ENCODE assay signal across 8 cellular contexts in the genomic region with DNA sequence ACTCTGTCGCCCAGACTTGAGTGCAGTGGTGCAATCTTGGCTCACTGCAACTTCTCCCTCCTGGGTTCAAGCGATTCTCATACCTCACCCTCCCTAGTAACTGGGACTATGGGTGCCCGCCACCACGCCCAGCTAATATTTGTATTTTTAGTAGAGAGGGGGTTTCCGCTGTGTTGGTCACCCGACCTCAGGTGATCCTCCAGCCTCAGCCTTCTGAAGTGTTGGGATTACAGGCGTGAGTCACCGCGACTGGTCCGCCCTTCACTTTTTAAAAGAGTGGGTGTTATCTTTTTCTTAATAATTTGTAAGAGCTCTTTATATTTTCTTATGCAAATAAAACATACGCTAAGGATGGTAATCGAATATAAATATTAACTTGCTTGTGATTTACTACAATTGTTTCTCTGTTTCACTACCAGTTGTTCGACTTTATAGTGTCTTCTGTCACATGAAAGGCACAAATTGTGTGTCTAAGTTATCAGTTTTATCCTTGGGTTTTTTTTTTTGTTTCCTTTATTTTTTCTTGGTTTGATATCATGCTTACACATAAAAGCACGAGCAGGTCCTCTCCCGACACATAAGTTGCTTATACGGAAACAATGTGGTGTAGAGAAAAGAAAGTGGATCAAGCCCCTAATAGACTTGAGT. TPM values are rescaled to one million over a fixed set of nuclear protein-coding genes. Genes with fewer than 3 reads are reported as not detected.
DNase-seq lines count a peak whose midpoint lies in the region; ATAC-seq, FAIRE-seq and TF ChIP-seq lines count a peak whose summit lies in the region.

No MANE protein-coding gene starts in this region.

- H3K27ac ChIP-seq in SK-N-MC: no peak overlapping the region
- no peak overlapping the region for H3K27ac ChIP-seq in H1 (ENCODE audit: low read depth, low read length)
- H3K27ac ChIP-seq in pancreas: peak overlapping the region in 2 of 4 donors; percentile 95 to 100

- H2BK12ac ChIP-seq in H1 (ENCODE audit: low read depth, low read length): no peak overlapping the region

- H3K9ac ChIP-seq in SK-N-MC (ENCODE audit: insufficient read length): peak overlapping the region; percentile 83
- peak overlapping the region in 2 of 4 experiments; percentile 83 to 99; a peak in 2 of 7 replicates for H3K9ac ChIP-seq in H1 (replicated peaks in 1 of 4; ENCODE audit: extremely low read depth in 1 of 4, low read depth in 3 of 4, low read length in 3 of 4)

- TF ChIP-seq RAD21 in H1 (IDR thresholded peaks at IDR 0.05 in 1 of 2, conservative IDR thresholded peaks at IDR 0.05 in 1 of 2; ENCODE audit: low read depth in 2 of 2, low read length in 2 of 2): no peak

- no peak overlapping the region for H3K4ac ChIP-seq in H1 (replicated peaks; ENCODE audit: insufficient read length, low read depth, low read length)

- peaks cover 11% of the 10 kb centered on the region for H3K23me2 ChIP-seq in H1 (ENCODE audit: low read depth, low read length)

- peak overlapping the region; percentile 90 to 93 for H3K4me2 ChIP-seq in H1 (ENCODE audit: insufficient read depth in 1 of 2, low read depth in 2 of 2, low read length in 2 of 2)

- peaks cover 12% of the 10 kb centered on the region for H3K36me3 ChIP-seq in SK-N-MC (ENCODE audit: insufficient read depth, low read length)
- H3K36me3 ChIP-seq in H1 (ENCODE audit: control insufficient read depth in 2 of 4, insufficient read depth in 4 of 4, low read length in 3 of 4): peaks cover 0 to 12% (median 0%) of the 10 kb centered on the region in 4 experiments; a peak in 1 of 8 replicates
- H3K36me3 ChIP-seq in pancreas: no peaks in the 10 kb centered on the region

- DNase-seq in SK-N-MC (ENCODE audit: low read depth, low spot score): no peak
- no peak for DNase-seq in H1 (ENCODE audit: low read depth in 1 of 2, low spot score in 2 of 2)
- DNase-seq in pancreas: no peak
- no peak for DNase-seq in GM20000 (ENCODE audit: low spot score)

- H3K9me3 ChIP-seq in SK-N-MC (ENCODE audit: low read depth, low read length) (no peaks in the 10 kb centered on the region), H1 (ENCODE audit: insufficient read depth in 2 of 2, low read depth in 1 of 2, low read length in 1 of 2) (no peaks in the 10 kb centered on the region), pancreas (no peaks in the 10 kb centered on the region)

- H3K18ac ChIP-seq in H1 (ENCODE audit: extremely low read depth, low read length): no peak overlapping the region

- no peak overlapping the region for H3K56ac ChIP-seq in H1 (replicated peaks; ENCODE audit: insufficient read length, low read depth, low read length)

- no peak overlapping the region for H2BK20ac ChIP-seq in H1 (ENCODE audit: low read length)

- intact Hi-C loops in pancreas (cut with DNase I): no loop called here

- H2BK5ac ChIP-seq in H1 (ENCODE audit: low read depth, low read length): no peak overlapping the region

- H3K79me1 ChIP-seq in H1 (ENCODE audit: low read depth, low read length): no peaks in the 10 kb centered on the region

- TF ChIP-seq EP300 in H1 (IDR thresholded peaks at IDR 0.05; ENCODE audit: borderline replicate concordance in 1 of 2, low read depth in 2 of 2, low read length in 2 of 2): no peak

- no peak overlapping the region for H2BK15ac ChIP-seq in H1 (ENCODE audit: low read length)

- H2BK120ac ChIP-seq in H1 (replicated peaks; ENCODE audit: low read depth, low read length): no peak overlapping the region

- CTCF ChIA-PET in H1 (lab: Charles Lee; ENCODE audit: partially characterized antibody): interaction anchor here (1.0 to 1.4 kb wide), 2 partner anchors 9 to 34 kb away, joined by 3 read pairs; no protein-coding TSS in a partner anchor

- H4K20me1 ChIP-seq in H1 (replicated peaks in 1 of 2; ENCODE audit: control insufficient read depth in 1 of 2, insufficient read depth in 2 of 2, low read length in 2 of 2): peaks cover 5 to 8% of the 10 kb centered on the region in 2 experiments

- ATAC-seq in pancreas: no peak
- no peak for ATAC-seq in HG02981 (IDR thresholded peaks at IDR 0.05; ENCODE audit: unreplicated experiment)
- no peak for ATAC-seq in GM18867 (IDR thresholded peaks at IDR 0.05; ENCODE audit: unreplicated experiment)
- ATAC-seq in GM18519 (IDR thresholded peaks at IDR 0.05; ENCODE audit: low FRiP score, unreplicated experiment): no peak

- FAIRE-seq in H1 (lab: Jason Lieb, UNC): no peak
- FAIRE-seq in pancreas (lab: Jason Lieb, UNC): no peak

- H3K79me2 ChIP-seq in H1 (ENCODE audit: control insufficient read depth in 1 of 2, insufficient read depth in 2 of 2, low read length in 2 of 2): peaks cover 26 to 33% of the 10 kb centered on the region in 2 experiments

- no peak overlapping the region for H2AK5ac ChIP-seq in H1 (ENCODE audit: low read depth, low read length)

- 82% methylated on average over 16 of the region's 16 CpGs; no CpG with 5 or more reads in 1 of the 2 experiments for WGBS in H1 (ENCODE audit: extremely low coverage in 1 of 2, insufficient coverage in 1 of 2, insufficient read length in 1 of 2, insufficient replicate concordance in 2 of 2, low coverage in 1 of 2, low lambda C conversion rate in 2 of 2, missing lambda C conversion rate in 1 of 2), 2 experiments
- WGBS in pancreas, 2 donors: 63 to 66% methylated on average over 16 of the region's 16 CpGs

- no peak overlapping the region for H2AFZ ChIP-seq in H1 (ENCODE audit: low read length)

- TF ChIP-seq CTCF in H1 (IDR thresholded peaks at IDR 0.05; ENCODE audit: control extremely low read depth in 1 of 3, insufficient read depth in 1 of 3, low read depth in 1 of 3, low read length in 3 of 3) (no peak), pancreas (IDR thresholded peaks at IDR 0.05) (no peak), GM20000 (IDR thresholded peaks at IDR 0.05; ENCODE audit: extremely low read depth, missing control alignments) (no peak)

- peak overlapping the region; percentile 73 for H3K4me3 ChIP-seq in GM08714 (ENCODE audit: low read length)
- H3K4me3 ChIP-seq in SK-N-MC: peak overlapping the region; percentile 98
- peak overlapping the region; percentile 94 to 99 (median 96); a peak in 7 of 8 replicates for H3K4me3 ChIP-seq in H1 (ENCODE audit: extremely low read depth in 1 of 4, insufficient read depth in 2 of 4, low read depth in 3 of 4, low read length in 4 of 4)
- H3K4me3 ChIP-seq in pancreas: peak overlapping the region in 3 of 4 donors; percentile 60 to 95 (median 82)

- no peaks in the 10 kb centered on the region for H3K27me3 ChIP-seq in H1 (replicated peaks in 1 of 4; ENCODE audit: control insufficient read depth in 3 of 4, extremely low read depth in 1 of 4, insufficient read depth in 3 of 4, low read length in 3 of 4)
- no peaks in the 10 kb centered on the region for H3K27me3 ChIP-seq in pancreas

- H3K14ac ChIP-seq in H1 (ENCODE audit: insufficient read length): no peak overlapping the region

- POLR2A ChIA-PET in H1 (lab: Charles Lee; ENCODE audit: partially characterized antibody): interaction anchor here (0.6 to 0.8 kb wide), 2 partner anchors 31 to 86 kb away, joined by 3 read pairs; no protein-coding TSS in a partner anchor

- no peak overlapping the region for H4K5ac ChIP-seq in H1 (ENCODE audit: insufficient read length, low read depth, low read length)

- peaks cover 0 to 2% (median 0%) of the 10 kb centered on the region in 4 experiments; a peak in 2 of 7 replicates for H3K4me1 ChIP-seq in H1 (replicated peaks in 1 of 4; ENCODE audit: control insufficient read depth in 3 of 4, insufficient read depth in 4 of 4, low read length in 3 of 4)
- H3K4me1 ChIP-seq in pancreas: peaks cover 0 to 7% (median 0%) of the 10 kb centered on the region in 3 donors

- H4K8ac ChIP-seq in H1 (ENCODE audit: extremely low read depth, insufficient read depth, low read length): no peak overlapping the region

- TF ChIP-seq POLR2A in H1 (IDR thresholded peaks at IDR 0.05; ENCODE audit: control extremely low read depth in 1 of 2, low read depth in 2 of 2, low read length in 2 of 2): no peak

- no peak overlapping the region for H3K23ac ChIP-seq in H1 (ENCODE audit: insufficient read length)

- no peak overlapping the region for H4K91ac ChIP-seq in H1 (replicated peaks; ENCODE audit: insufficient read length, low read length)

TF ChIP-seq in H1, 55 proteins besides CTCF, POLR2A, EP300 and RAD21:
- TF ChIP-seq, protein P1, sequence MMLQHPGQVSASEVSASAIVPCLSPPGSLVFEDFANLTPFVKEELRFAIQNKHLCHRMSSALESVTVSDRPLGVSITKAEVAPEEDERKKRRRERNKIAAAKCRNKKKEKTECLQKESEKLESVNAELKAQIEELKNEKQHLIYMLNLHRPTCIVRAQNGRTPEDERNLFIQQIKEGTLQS (IDR thresholded peaks at IDR 0.05; ENCODE audit: insufficient read depth, low read depth, low read length): no peak
- TF ChIP-seq ZNF274 (IDR thresholded peaks at IDR 0.05; ENCODE audit: borderline replicate concordance, extremely low read depth, low read length): no peak
- no peak for TF ChIP-seq CBX8 (IDR thresholded peaks at IDR 0.05; ENCODE audit: borderline replicate concordance, low read depth, low read length)

RNA-seq across cellular contexts. Expression of a gene that starts 1.9 kb away (rescaled TPM):
- total RNA-seq in H1 (2021; fragmentation: NEBNext Ultra II Directional; extraction: Animal tissue kit (Norgen Biotek cat#: 25700)): 104 and 108 TPM in 2 replicates
- 12.5 and 29.2 TPM in 2 replicates for polyA plus RNA-seq in H1 (2011; rRNA removed)
- 54.6 TPM for polyA plus RNA-seq in H1 (2011; cell fraction: cytosol; rRNA removed)
- 14.3 TPM for polyA plus RNA-seq in H1 (2011; cell fraction: nucleus; rRNA removed)
- 56.5 to 96.5 TPM (median 60.7 TPM) in 4 replicates for polyA plus RNA-seq in H1 (2012, experiment 1 of 2)
- 4.8 TPM for polyA plus RNA-seq in H1 (2012, experiment 2 of 2)
- 77.9 TPM for polyA plus RNA-seq in H1 (2013, experiment 1 of 2)
- polyA plus RNA-seq in H1 (2013, experiment 2 of 2): 72.0 TPM
- 30.6 and 31.8 TPM in 2 replicates for polyA minus RNA-seq in H1 (2011; rRNA and poly(A)+ RNA removed)
- 41.2 TPM for polyA minus RNA-seq in H1 (2011; cell fraction: cytosol; rRNA and poly(A)+ RNA removed)
- polyA minus RNA-seq in H1 (2011; cell fraction: nucleus; rRNA and poly(A)+ RNA removed): 60.3 TPM
- total RNA-seq in pancreas: 10 to 100 TPM; 23.4 to 44.9 (median 26.1) TPM
- polyA plus RNA-seq in pancreas: 10 to 100 TPM; 32.6 to 54.0 TPM
